ENCODE assay signal across 1 cellular context in the genomic region with DNA sequence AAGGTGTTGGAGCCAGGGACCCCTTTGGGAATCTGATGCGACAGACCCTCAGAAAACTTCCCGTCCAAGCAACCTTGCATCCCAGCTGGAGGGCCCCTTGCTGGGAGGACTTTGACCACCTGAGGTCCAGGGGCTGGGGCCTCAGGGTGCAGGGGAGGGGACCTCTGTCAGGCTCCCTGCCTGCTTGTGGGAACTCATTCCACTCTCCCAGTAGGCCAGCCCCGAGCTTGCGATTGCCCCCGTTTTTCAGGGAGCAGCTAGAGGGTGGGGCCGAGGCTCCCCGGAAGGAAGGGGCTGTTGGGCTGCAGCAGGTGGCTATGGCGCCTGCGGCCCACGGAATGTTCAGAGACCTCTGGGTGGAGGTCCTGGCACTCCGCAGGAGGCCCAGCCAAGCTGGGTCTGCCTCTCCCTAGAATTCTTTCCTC.
TF ChIP-seq lines count a peak whose summit lies in the region.

No MANE protein-coding gene starts in this region.

TF ChIP-seq in HepG2, 621 proteins besides CTCF, POLR2A, EP300 and RAD21 (continued from another document and continues in another):
- TF ChIP-seq, protein P1, sequence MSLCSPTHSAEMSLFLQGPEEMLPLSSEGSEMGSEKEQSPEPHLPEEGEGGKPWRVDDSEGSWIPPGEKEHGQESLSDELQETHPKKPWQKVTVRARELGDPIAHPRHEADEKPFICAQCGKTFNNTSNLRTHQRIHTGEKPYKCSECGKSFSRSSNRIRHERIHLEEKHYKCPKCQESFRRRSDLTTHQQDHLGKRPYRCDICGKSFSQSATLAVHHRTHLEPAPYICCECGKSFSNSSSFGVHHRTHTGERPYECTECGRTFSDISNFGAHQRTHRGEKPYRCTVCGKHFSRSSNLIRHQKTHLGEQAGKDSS (CRISPR knock-in tag; IDR thresholded peaks at IDR 0.05; ENCODE audit: borderline replicate concordance, low read depth): no peak
- no peak for TF ChIP-seq MXI1 (IDR thresholded peaks at IDR 0.05; ENCODE audit: borderline replicate concordance, low read depth, low read length)
- no peak for TF ChIP-seq RBFOX2 (IDR thresholded peaks at IDR 0.05; ENCODE audit: low read depth, low read length)
- TF ChIP-seq, protein P2, sequence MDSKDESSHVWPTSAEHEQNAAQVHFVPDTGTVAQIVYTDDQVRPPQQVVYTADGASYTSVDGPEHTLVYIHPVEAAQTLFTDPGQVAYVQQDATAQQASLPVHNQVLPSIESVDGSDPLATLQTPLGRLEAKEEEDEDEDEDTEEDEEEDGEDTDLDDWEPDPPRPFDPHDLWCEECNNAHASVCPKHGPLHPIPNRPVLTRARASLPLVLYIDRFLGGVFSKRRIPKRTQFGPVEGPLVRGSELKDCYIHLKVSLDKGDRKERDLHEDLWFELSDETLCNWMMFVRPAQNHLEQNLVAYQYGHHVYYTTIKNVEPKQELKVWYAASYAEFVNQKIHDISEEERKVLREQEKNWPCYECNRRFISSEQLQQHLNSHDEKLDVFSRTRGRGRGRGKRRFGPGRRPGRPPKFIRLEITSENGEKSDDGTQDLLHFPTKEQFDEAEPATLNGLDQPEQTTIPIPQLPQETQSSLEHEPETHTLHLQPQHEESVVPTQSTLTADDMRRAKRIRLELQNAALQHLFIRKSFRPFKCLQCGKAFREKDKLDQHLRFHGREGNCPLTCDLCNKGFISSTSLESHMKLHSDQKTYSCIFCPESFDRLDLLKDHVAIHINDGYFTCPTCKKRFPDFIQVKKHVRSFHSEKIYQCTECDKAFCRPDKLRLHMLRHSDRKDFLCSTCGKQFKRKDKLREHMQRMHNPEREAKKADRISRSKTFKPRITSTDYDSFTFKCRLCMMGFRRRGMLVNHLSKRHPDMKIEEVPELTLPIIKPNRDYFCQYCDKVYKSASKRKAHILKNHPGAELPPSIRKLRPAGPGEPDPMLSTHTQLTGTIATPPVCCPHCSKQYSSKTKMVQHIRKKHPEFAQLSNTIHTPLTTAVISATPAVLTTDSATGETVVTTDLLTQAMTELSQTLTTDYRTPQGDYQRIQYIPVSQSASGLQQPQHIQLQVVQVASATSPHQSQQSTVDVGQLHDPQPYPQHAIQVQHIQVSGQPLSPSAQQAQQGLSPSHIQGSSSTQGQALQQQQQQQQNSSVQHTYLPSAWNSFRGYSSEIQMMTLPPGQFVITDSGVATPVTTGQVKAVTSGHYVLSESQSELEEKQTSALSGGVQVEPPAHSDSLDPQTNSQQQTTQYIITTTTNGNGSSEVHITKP (CRISPR knock-in tag; IDR thresholded peaks at IDR 0.05; ENCODE audit: low read depth): no peak
- no peak for TF ChIP-seq KAT2B (IDR thresholded peaks at IDR 0.05; ENCODE audit: borderline replicate concordance, low read depth, low read length)
- no peak; the same call in 1 of the 2 replicates for TF ChIP-seq ZFX (CRISPR knock-in tag; IDR thresholded peaks at IDR 0.05; ENCODE audit: low read depth)
- no peak for TF ChIP-seq ZNF841 (CRISPR knock-in tag; IDR thresholded peaks at IDR 0.05; ENCODE audit: borderline replicate concordance)
- TF ChIP-seq TBP (CRISPR knock-in tag; IDR thresholded peaks at IDR 0.05): no peak
- no peak for TF ChIP-seq RXRA (CRISPR knock-in tag; IDR thresholded peaks at IDR 0.05)
- TF ChIP-seq, protein P3, sequence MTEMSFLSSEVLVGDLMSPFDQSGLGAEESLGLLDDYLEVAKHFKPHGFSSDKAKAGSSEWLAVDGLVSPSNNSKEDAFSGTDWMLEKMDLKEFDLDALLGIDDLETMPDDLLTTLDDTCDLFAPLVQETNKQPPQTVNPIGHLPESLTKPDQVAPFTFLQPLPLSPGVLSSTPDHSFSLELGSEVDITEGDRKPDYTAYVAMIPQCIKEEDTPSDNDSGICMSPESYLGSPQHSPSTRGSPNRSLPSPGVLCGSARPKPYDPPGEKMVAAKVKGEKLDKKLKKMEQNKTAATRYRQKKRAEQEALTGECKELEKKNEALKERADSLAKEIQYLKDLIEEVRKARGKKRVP (CRISPR knock-in tag; IDR thresholded peaks at IDR 0.05): no peak
- TF ChIP-seq ZNF446 (CRISPR knock-in tag; IDR thresholded peaks at IDR 0.05): 0 out of 2 replicates have a peak, but pooled peaks have one; percentile 62
- no peak for TF ChIP-seq ELF4 (CRISPR knock-in tag; IDR thresholded peaks at IDR 0.05; ENCODE audit: borderline replicate concordance)
- no peak for TF ChIP-seq ZNF703 (CRISPR knock-in tag; IDR thresholded peaks at IDR 0.05; ENCODE audit: borderline replicate concordance)
- no peak for TF ChIP-seq SMARCC2 (IDR thresholded peaks at IDR 0.05)
- TF ChIP-seq, protein P4, sequence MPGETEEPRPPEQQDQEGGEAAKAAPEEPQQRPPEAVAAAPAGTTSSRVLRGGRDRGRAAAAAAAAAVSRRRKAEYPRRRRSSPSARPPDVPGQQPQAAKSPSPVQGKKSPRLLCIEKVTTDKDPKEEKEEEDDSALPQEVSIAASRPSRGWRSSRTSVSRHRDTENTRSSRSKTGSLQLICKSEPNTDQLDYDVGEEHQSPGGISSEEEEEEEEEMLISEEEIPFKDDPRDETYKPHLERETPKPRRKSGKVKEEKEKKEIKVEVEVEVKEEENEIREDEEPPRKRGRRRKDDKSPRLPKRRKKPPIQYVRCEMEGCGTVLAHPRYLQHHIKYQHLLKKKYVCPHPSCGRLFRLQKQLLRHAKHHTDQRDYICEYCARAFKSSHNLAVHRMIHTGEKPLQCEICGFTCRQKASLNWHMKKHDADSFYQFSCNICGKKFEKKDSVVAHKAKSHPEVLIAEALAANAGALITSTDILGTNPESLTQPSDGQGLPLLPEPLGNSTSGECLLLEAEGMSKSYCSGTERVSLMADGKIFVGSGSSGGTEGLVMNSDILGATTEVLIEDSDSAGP (CRISPR knock-in tag; IDR thresholded peaks at IDR 0.05; ENCODE audit: borderline replicate concordance): no peak
- TF ChIP-seq HNF4G (IDR thresholded peaks at IDR 0.05; ENCODE audit: borderline replicate concordance, low read depth, low read length): peak; percentile 86
- TF ChIP-seq HNF4G (CRISPR knock-in tag; IDR thresholded peaks at IDR 0.05; ENCODE audit: borderline replicate concordance, low read depth): peak; percentile 60; the same call in 1 of the 2 replicates
- TF ChIP-seq ZNF224 (CRISPR knock-in tag; IDR thresholded peaks at IDR 0.05): no peak
- TF ChIP-seq, protein P5, sequence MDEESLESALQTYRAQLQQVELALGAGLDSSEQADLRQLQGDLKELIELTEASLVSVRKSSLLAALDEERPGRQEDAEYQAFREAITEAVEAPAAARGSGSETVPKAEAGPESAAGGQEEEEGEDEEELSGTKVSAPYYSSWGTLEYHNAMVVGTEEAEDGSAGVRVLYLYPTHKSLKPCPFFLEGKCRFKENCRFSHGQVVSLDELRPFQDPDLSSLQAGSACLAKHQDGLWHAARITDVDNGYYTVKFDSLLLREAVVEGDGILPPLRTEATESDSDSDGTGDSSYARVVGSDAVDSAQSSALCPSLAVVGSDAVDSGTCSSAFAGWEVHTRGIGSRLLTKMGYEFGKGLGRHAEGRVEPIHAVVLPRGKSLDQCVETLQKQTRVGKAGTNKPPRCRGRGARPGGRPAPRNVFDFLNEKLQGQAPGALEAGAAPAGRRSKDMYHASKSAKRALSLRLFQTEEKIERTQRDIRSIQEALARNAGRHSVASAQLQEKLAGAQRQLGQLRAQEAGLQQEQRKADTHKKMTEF (CRISPR knock-in tag; IDR thresholded peaks at IDR 0.05): 0 out of 2 replicates have a peak, but pooled peaks have one; percentile 13
- TF ChIP-seq ZNF660 (CRISPR knock-in tag; IDR thresholded peaks at IDR 0.05; ENCODE audit: borderline replicate concordance, low read depth): no peak
- no peak for TF ChIP-seq ZNF672 (CRISPR knock-in tag; IDR thresholded peaks at IDR 0.05)
- no peak for TF ChIP-seq ATM (IDR thresholded peaks at IDR 0.05; ENCODE audit: borderline replicate concordance)
- TF ChIP-seq CC2D1A (CRISPR knock-in tag; IDR thresholded peaks at IDR 0.05): no peak
- no peak for TF ChIP-seq EZH2 (conservative IDR thresholded peaks at IDR 0.05; ENCODE audit: low read depth, low read length)
- TF ChIP-seq SMAD3 (CRISPR knock-in tag; IDR thresholded peaks at IDR 0.05): no peak
- no peak for TF ChIP-seq FLYWCH1 (CRISPR knock-in tag; IDR thresholded peaks at IDR 0.05)
- TF ChIP-seq ZNF577 (CRISPR knock-in tag; IDR thresholded peaks at IDR 0.05; ENCODE audit: borderline replicate concordance, low read depth): no peak
- no peak for TF ChIP-seq NFIB (CRISPR knock-in tag; IDR thresholded peaks at IDR 0.05; ENCODE audit: borderline replicate concordance)
- 0 out of 2 replicates have a peak, but pooled peaks have one; percentile 3 for TF ChIP-seq NR2F6 (IDR thresholded peaks at IDR 0.05)
- TF ChIP-seq NR2F6 (CRISPR knock-in tag; IDR thresholded peaks at IDR 0.05): no peak
- TF ChIP-seq ZNF879 (CRISPR knock-in tag; IDR thresholded peaks at IDR 0.05): 0 out of 2 replicates have a peak, but pooled peaks have one; percentile 61
- TF ChIP-seq FIP1L1 (IDR thresholded peaks at IDR 0.05; ENCODE audit: borderline replicate concordance, insufficient read depth, low read depth, low read length): no peak
- no peak for TF ChIP-seq SATB2 (CRISPR knock-in tag; IDR thresholded peaks at IDR 0.05)
- TF ChIP-seq XRCC5 (optimal IDR thresholded peaks at IDR 0.05; ENCODE audit: low read length): no peak
- no peak for TF ChIP-seq ZNF205 (CRISPR knock-in tag; IDR thresholded peaks at IDR 0.05)
- TF ChIP-seq ZBTB7A (CRISPR knock-in tag; IDR thresholded peaks at IDR 0.05): no peak; the same call in 1 of the 2 replicates
- TF ChIP-seq U2AF1 (optimal IDR thresholded peaks at IDR 0.05; ENCODE audit: low read depth, low read length): no peak
- 0 out of 2 replicates have a peak, but pooled peaks have one; percentile 25 for TF ChIP-seq RARA (CRISPR knock-in tag; IDR thresholded peaks at IDR 0.05)
- no peak for TF ChIP-seq ERF (CRISPR knock-in tag; IDR thresholded peaks at IDR 0.05)
- TF ChIP-seq ZNF792 (CRISPR knock-in tag; IDR thresholded peaks at IDR 0.05): no peak
- 0 out of 2 replicates have a peak, but pooled peaks have one; percentile 22 for TF ChIP-seq ZKSCAN1 (IDR thresholded peaks at IDR 0.05; ENCODE audit: low read length)
- TF ChIP-seq GTF2F1 (IDR thresholded peaks at IDR 0.05; ENCODE audit: low read length): no peak
- no peak for TF ChIP-seq ATF1 (CRISPR knock-in tag; IDR thresholded peaks at IDR 0.05)
- TF ChIP-seq TCF7L2 (IDR thresholded peaks at IDR 0.05; ENCODE audit: low read depth, low read length): no peak
- TF ChIP-seq NR2F2 (IDR thresholded peaks at IDR 0.05; ENCODE audit: borderline replicate concordance, low read depth): no peak
- TF ChIP-seq ZBTB42 (CRISPR knock-in tag; IDR thresholded peaks at IDR 0.05): no peak
- TF ChIP-seq CBX2 (IDR thresholded peaks at IDR 0.05; ENCODE audit: low read depth, low read length): no peak
- TF ChIP-seq CBX2 (CRISPR knock-in tag; IDR thresholded peaks at IDR 0.05; ENCODE audit: low read depth): no peak
- TF ChIP-seq PTBP1 (IDR thresholded peaks at IDR 0.05; ENCODE audit: low read depth, low read length, poor library complexity, severe bottlenecking): no peak
- no peak for TF ChIP-seq NCOA1 (CRISPR knock-in tag; IDR thresholded peaks at IDR 0.05)
- TF ChIP-seq ZNF776 (CRISPR knock-in tag; IDR thresholded peaks at IDR 0.05): no peak
- no peak for TF ChIP-seq ATRX (CRISPR knock-in tag; IDR thresholded peaks at IDR 0.05; ENCODE audit: borderline replicate concordance)
- no peak; the same call in 1 of the 2 replicates for TF ChIP-seq SNAI1 (CRISPR knock-in tag; IDR thresholded peaks at IDR 0.05; ENCODE audit: borderline replicate concordance)
- no peak for TF ChIP-seq NKX3-1 (CRISPR knock-in tag; IDR thresholded peaks at IDR 0.05)
- TF ChIP-seq NFE2L1 (CRISPR knock-in tag; IDR thresholded peaks at IDR 0.05; ENCODE audit: borderline replicate concordance): no peak
- TF ChIP-seq ZNF260 (CRISPR knock-in tag; IDR thresholded peaks at IDR 0.05; ENCODE audit: borderline replicate concordance, low read depth): no peak
- no peak for TF ChIP-seq ZNF839 (CRISPR knock-in tag; IDR thresholded peaks at IDR 0.05; ENCODE audit: borderline replicate concordance)
- TF ChIP-seq, protein P6, sequence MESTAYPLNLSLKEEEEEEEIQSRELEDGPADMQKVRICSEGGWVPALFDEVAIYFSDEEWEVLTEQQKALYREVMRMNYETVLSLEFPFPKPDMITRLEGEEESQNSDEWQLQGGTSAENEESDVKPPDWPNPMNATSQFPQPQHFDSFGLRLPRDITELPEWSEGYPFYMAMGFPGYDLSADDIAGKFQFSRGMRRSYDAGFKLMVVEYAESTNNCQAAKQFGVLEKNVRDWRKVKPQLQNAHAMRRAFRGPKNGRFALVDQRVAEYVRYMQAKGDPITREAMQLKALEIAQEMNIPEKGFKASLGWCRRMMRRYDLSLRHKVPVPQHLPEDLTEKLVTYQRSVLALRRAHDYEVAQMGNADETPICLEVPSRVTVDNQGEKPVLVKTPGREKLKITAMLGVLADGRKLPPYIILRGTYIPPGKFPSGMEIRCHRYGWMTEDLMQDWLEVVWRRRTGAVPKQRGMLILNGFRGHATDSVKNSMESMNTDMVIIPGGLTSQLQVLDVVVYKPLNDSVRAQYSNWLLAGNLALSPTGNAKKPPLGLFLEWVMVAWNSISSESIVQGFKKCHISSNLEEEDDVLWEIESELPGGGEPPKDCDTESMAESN (CRISPR knock-in tag; conservative IDR thresholded peaks at IDR 0.05): no peak
- no peak for TF ChIP-seq FOXA1 (IDR thresholded peaks at IDR 0.05)
- TF ChIP-seq FOXA1 (CRISPR knock-in tag; IDR thresholded peaks at IDR 0.05): no peak
- TF ChIP-seq, protein P7, sequence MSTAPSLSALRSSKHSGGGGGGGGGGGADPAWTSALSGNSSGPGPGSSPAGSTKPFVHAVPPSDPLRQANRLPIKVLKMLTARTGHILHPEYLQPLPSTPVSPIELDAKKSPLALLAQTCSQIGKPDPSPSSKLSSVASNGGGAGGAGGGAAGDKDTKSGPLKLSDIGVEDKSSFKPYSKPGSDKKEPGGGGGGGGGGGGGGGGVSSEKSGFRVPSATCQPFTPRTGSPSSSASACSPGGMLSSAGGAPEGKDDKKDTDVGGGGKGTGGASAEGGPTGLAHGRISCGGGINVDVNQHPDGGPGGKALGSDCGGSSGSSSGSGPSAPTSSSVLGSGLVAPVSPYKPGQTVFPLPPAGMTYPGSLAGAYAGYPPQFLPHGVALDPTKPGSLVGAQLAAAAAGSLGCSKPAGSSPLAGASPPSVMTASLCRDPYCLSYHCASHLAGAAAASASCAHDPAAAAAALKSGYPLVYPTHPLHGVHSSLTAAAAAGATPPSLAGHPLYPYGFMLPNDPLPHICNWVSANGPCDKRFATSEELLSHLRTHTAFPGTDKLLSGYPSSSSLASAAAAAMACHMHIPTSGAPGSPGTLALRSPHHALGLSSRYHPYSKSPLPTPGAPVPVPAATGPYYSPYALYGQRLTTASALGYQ (CRISPR knock-in tag; IDR thresholded peaks at IDR 0.05): 0 out of 2 replicates have a peak, but pooled peaks have one; percentile 10
- TF ChIP-seq MBD4 (IDR thresholded peaks at IDR 0.05; ENCODE audit: borderline replicate concordance, low read length): no peak
- TF ChIP-seq KDM5A (IDR thresholded peaks at IDR 0.05; ENCODE audit: borderline replicate concordance, low read length): no peak
- no peak for TF ChIP-seq ZNF780A (CRISPR knock-in tag; IDR thresholded peaks at IDR 0.05)
- TF ChIP-seq PLRG1 (conservative IDR thresholded peaks at IDR 0.05): no peak
- TF ChIP-seq MTA1 (CRISPR knock-in tag; IDR thresholded peaks at IDR 0.05; ENCODE audit: borderline replicate concordance): peak; percentile 45; the same call in 1 of the 2 replicates
- no peak for TF ChIP-seq ARID2 (CRISPR knock-in tag; IDR thresholded peaks at IDR 0.05; ENCODE audit: borderline replicate concordance)
- TF ChIP-seq MEIS1 (CRISPR knock-in tag; IDR thresholded peaks at IDR 0.05; ENCODE audit: borderline replicate concordance): no peak; the same call in 1 of the 2 replicates
- TF ChIP-seq REXO4 (CRISPR knock-in tag; IDR thresholded peaks at IDR 0.05; ENCODE audit: borderline replicate concordance): no peak
- no peak for TF ChIP-seq HOXD1 (CRISPR knock-in tag; IDR thresholded peaks at IDR 0.05)
